ENCODE assay signal across 8 cellular contexts in genomic region chr5:95620030-95620869, GRCh38. TPM values are rescaled to one million over a fixed set of nuclear protein-coding genes. Genes with fewer than 3 reads are reported as not detected.
DNase-seq lines count a peak whose midpoint lies in the region; ATAC-seq and TF ChIP-seq lines count a peak whose summit lies in the region.

GPR150 (plus strand) TSS chr5:95620087; CDS start chr5:95620276, 189 bp downstream.

- TF ChIP-seq POLR2A in GM10847 (IDR thresholded peaks at IDR 0.05; ENCODE audit: extremely low read depth, insufficient read length), result peak; percentile 20

- DNase-seq in activated CD4-positive, CD25-positive, alpha-beta regulatory T cell (lab: John Stamatoyannopoulos, UW), result peak; percentile 16 to 40 (median 31)
- DNase-seq in lung microvascular endothelial cell (ENCODE audit: low read depth in 2 of 2) (peak; percentile 56 to 71), OCI-M2 (lab: John Stamatoyannopoulos, UW; ENCODE audit: unreplicated experiment) (no peak)
- peak; percentile 15 for DNase-seq in stimulated activated CD8-positive, alpha-beta memory T cell treated with anti-CD3 and anti-CD28 coated beads, Interleukin-15, amount 100 ng/mL, for 1 hour (ENCODE audit: low read depth)

- no peaks in the 10 kb centered on the region for H3K27me3 ChIP-seq in Loucy (ENCODE audit: insufficient read depth, low read length, poor library complexity, severe bottlenecking)

- peak; percentile 53 for ATAC-seq in GM21786 (IDR thresholded peaks at IDR 0.05; ENCODE audit: unreplicated experiment)

- no peaks in the 10 kb centered on the region for H3K9me3 Mint-ChIP-seq in dendritic cell treated with granulocyte-macrophage colony-stimulating factor and Interleukin-4, amounts not matched to agents 40 ng/mL and 50 ng/mL, for 4 days

- H3K4me2 ChIP-seq in Loucy (ENCODE audit: low read depth, low read length, poor library complexity, severe bottlenecking), result peak within 1 kb of the TSS; percentile 92

- peak within 1 kb of the TSS; percentile 78 for H3K4me3 ChIP-seq in Loucy (ENCODE audit: low read length, poor library complexity, severe bottlenecking)

- H4K20me1 ChIP-seq in Loucy (ENCODE audit: insufficient read depth, low read length, poor library complexity, severe bottlenecking), result no peaks in the 10 kb centered on the region

- no peaks in the 10 kb centered on the region for H3K9me2 ChIP-seq in Loucy (replicated peaks; ENCODE audit: low read depth, low read length)

- H3K4me3 Mint-ChIP-seq in dendritic cell treated with granulocyte-macrophage colony-stimulating factor and Interleukin-4, amounts not matched to agents 40 ng/mL and 50 ng/mL, for 4 days, result peak within 1 kb of the TSS; percentile 73

- H3K27ac Mint-ChIP-seq in dendritic cell treated with granulocyte-macrophage colony-stimulating factor and Interleukin-4, amounts not matched to agents 40 ng/mL and 50 ng/mL, for 4 days, result peak within 1 kb of the TSS; percentile 71

- TF ChIP-seq CTCF in Loucy (conservative IDR thresholded peaks at IDR 0.05; ENCODE audit: low read length), result no peak

- no peaks in the 10 kb centered on the region for H3K9me3 ChIP-seq in Loucy (ENCODE audit: insufficient read depth, low read depth, low read length)

- H3K4me1 ChIP-seq in Loucy (ENCODE audit: insufficient read depth, low read length, poor library complexity, severe bottlenecking), result peaks cover 67% of the 10 kb centered on the region

- peaks cover 38% of the 10 kb centered on the region for H3K4me1 Mint-ChIP-seq in dendritic cell treated with granulocyte-macrophage colony-stimulating factor and Interleukin-4, amounts not matched to agents 40 ng/mL and 50 ng/mL, for 4 days (ENCODE audit: low read depth)

- H3K36me3 ChIP-seq in Loucy (ENCODE audit: insufficient read depth, low read length), result no peaks in the 10 kb centered on the region

- H3F3A ChIP-seq in Loucy (ENCODE audit: low read depth), result peaks cover 16% of the 10 kb centered on the region

- peak within 1 kb of the TSS; percentile 75 for H2AFZ ChIP-seq in Loucy (ENCODE audit: low read length)

- peaks cover 41% of the 10 kb centered on the region for H3K27me3 Mint-ChIP-seq in dendritic cell treated with granulocyte-macrophage colony-stimulating factor and Interleukin-4, amounts not matched to agents 40 ng/mL and 50 ng/mL, for 4 days

- peaks cover 36% of the 10 kb centered on the region for H3K79me2 ChIP-seq in Loucy (ENCODE audit: insufficient read depth, low read length)

- peak within 1 kb of the TSS; percentile 93 for H3K9ac ChIP-seq in Loucy (ENCODE audit: low read depth, low read length, poor library complexity, severe bottlenecking)

- intact Hi-C loops in dendritic cell treated with granulocyte-macrophage colony-stimulating factor and Interleukin-4, amounts not matched to agents 40 ng/mL and 50 ng/mL, for 4 days (cut with micrococcal nuclease), result loop anchor here (5.0 kb wide), 1 partner anchor 63 kb away; the partner anchor contains the start of gene ARSK

- H3K36me3 Mint-ChIP-seq in dendritic cell treated with granulocyte-macrophage colony-stimulating factor and Interleukin-4, amounts not matched to agents 40 ng/mL and 50 ng/mL, for 4 days (ENCODE audit: low read depth), result no peaks in the 10 kb centered on the region

RNA-seq across cellular contexts. Expression of gene GPR150, which starts in this region (rescaled TPM):
- total RNA-seq in lung microvascular endothelial cell, result under 0.01 and 0.22 TPM in 2 replicates

Comparison
In these comparisons a context has a peak if more than half of its experiments do, and no peak if none do; other contexts are left out.
1. Peak in DNase-seq in lung microvascular endothelial cell; RNA of the gene not detected or under 1 TPM.